ENCODE assay signal across 10 cellular contexts in genomic region chr3:113070226-113071220, GRCh38.
A peak's percentile ranks its signal among the peaks of the same experiment; 100 is the strongest.
DNase-seq lines count a peak whose midpoint lies in the region; ATAC-seq and TF ChIP-seq lines count a peak whose summit lies in the region.
"Had no signal": no experiment of that assay in that cellular context is flagged by ENCODE, and none has a peak within 500 bp of the region (broad histone marks: within the 10 kb centered on the region; RNA-seq: fewer than 3 reads in every experiment).

No MANE protein-coding gene starts in this region.

- 49% methylated on average over 5 of the region's 5 CpGs for WGBS in heart right ventricle, 2 donors

- no peak overlapping the region for H3K27ac ChIP-seq in heart right ventricle
- no peak overlapping the region for H3K27ac ChIP-seq in right atrium auricular region

- H3K27me3 ChIP-seq in heart right ventricle: no peaks in the 10 kb centered on the region
- H3K27me3 ChIP-seq in right atrium auricular region: no peaks in the 10 kb centered on the region

- CTCF ChIA-PET in HEK293T (lab: Yijun Ruan, JAX): interaction anchor here (0.7 kb wide), 1 partner anchor 9 kb away, joined by 3 read pairs; no protein-coding TSS in a partner anchor

- H3K36me3 ChIP-seq in heart right ventricle: no peaks in the 10 kb centered on the region
- no peaks in the 10 kb centered on the region for H3K36me3 ChIP-seq in right atrium auricular region

- no peak overlapping the region for H3K4me3 ChIP-seq in heart right ventricle
- no peak overlapping the region for H3K4me3 ChIP-seq in right atrium auricular region
- no peak overlapping the region for H3K4me3 ChIP-seq in cardiac fibroblast (replicated peaks in 1 of 2; ENCODE audit: low read depth in 2 of 2, low read length in 2 of 2)

- H3K4me1 ChIP-seq in heart right ventricle: peaks cover 0 to 9% (median 0%) of the 10 kb centered on the region in 9 donors
- no peaks in the 10 kb centered on the region for H3K4me1 ChIP-seq in right atrium auricular region

- H3K9me3 ChIP-seq in heart right ventricle (peaks cover 0 to 9% (median 0%) of the 10 kb centered on the region in 11 donors), right atrium auricular region (peaks cover 0 to 5% of the 10 kb centered on the region in 2 donors)

- ATAC-seq in heart right ventricle: peak in 5 of 8 donors; percentile 20 to 61 (median 52)
- ATAC-seq in HG03064 (IDR thresholded peaks at IDR 0.05; ENCODE audit: low read depth, unreplicated experiment): peak; percentile 97

- intact Hi-C loops in heart right ventricle (cut with DNase I): no loop called here

- TF ChIP-seq CTCF in heart right ventricle (IDR thresholded peaks at IDR 0.05) (no peak), right atrium auricular region (IDR thresholded peaks at IDR 0.05) (no peak), cardiac fibroblast (IDR thresholded peaks at IDR 0.05; ENCODE audit: low read depth, low read length) (no peak)

- DNase-seq in heart right ventricle (no peak), right atrium auricular region (ENCODE audit: low spot score) (no peak), cardiac fibroblast (ENCODE audit: low read depth in 2 of 2) (peak; percentile 26 to 43), midbrain (lab: John Stamatoyannopoulos, UW) (no peak), HEK293T (ENCODE audit: extremely low spot score) (no peak), SHP77 treated with DMSO at 0.1 percent for 48 hours (lab: John Stamatoyannopoulos, UW) (no peak), dermis blood vessel endothelial cell (no peak)
- DNase-seq: activated B cell treated with CpG ODN at 0.5 μM for 24 hours, endodermal cell had no signal

- POLR2A ChIA-PET in HEK293T (lab: Yijun Ruan, JAX): no interaction called here

TF ChIP-seq in HEK293T, 16 proteins besides CTCF, POLR2A, EP300 and RAD21:
- TF ChIP-seq LEF1 (IDR thresholded peaks at IDR 0.05; ENCODE audit: borderline replicate concordance) (no peak), L3MBTL2 (conservative IDR thresholded peaks at IDR 0.05) (no peak), ZNF384 (IDR thresholded peaks at IDR 0.05) (no peak), SUZ12 (IDR thresholded peaks at IDR 0.05) (no peak), ARNT (IDR thresholded peaks at IDR 0.05) (no peak), ELF4 (IDR thresholded peaks at IDR 0.05) (no peak), SP1 (IDR thresholded peaks at IDR 0.05) (no peak), CTBP1 (IDR thresholded peaks at IDR 0.05; ENCODE audit: borderline replicate concordance) (no peak), FOXK2 (IDR thresholded peaks at IDR 0.05) (no peak), NFRKB (IDR thresholded peaks at IDR 0.05) (no peak), FOXM1 (IDR thresholded peaks at IDR 0.05; ENCODE audit: borderline replicate concordance) (no peak), TARDBP (IDR thresholded peaks at IDR 0.05) (no peak), FOXA1 (IDR thresholded peaks at IDR 0.05) (no peak)

Comparison
In these comparisons a context has a peak if more than half of its experiments do, and no peak if none do; other contexts are left out.
1. DNase-seq: peak in cardiac fibroblast (2 of 2); none in heart right ventricle (0 of 2), right atrium auricular region (single experiment), midbrain (single experiment), HEK293T (single experiment), SHP77 treated with DMSO at 0.1 percent for 48 hours (single experiment) and dermis blood vessel endothelial cell (single experiment).